In the genomic region with DNA sequence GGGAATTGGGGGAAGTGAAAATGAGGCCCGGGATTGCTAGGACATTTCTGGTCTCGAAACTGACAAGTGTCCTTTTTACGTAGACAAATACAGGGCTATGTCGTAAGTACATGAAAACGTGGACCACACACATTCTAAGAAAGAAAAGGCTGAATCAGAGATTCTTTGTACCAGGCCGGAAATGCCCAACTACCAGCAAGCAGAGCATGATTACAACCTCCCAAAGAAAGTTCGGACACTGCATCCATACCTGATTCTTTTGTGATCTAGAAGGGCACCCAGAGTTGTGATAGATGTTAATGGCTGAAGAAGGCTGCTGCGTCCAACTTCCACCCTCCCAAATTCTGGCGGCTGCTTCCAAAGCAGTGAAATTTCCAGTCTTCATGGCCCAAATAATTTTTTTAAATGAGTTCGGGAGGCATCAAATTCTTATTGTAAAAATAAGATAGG, we compare ENCODE assay signal across 8 cellular contexts. TPM values are rescaled to one million over a fixed set of nuclear protein-coding genes. Genes with fewer than 3 reads are reported as not detected.
DNase-seq lines count a peak whose midpoint lies in the region; ATAC-seq and TF ChIP-seq lines count a peak whose summit lies in the region.

No MANE protein-coding gene starts in this region.

- no peak for TF ChIP-seq CTCF in adrenal gland (IDR thresholded peaks at IDR 0.05)
- no peak for TF ChIP-seq CTCF in stomach (IDR thresholded peaks at IDR 0.05)

- peaks cover 51% of the 10 kb centered on the region for H3K4me1 Mint-ChIP-seq in activated naive CD4-positive, alpha-beta T cell treated with anti-CD3 and anti-CD28 coated beads, Interleukin-2, amount 10 ng/mL, durations not matched to agents 7 days and 5 days

- no peaks in the 10 kb centered on the region for H3K9me3 Mint-ChIP-seq in activated naive CD4-positive, alpha-beta T cell treated with anti-CD3 and anti-CD28 coated beads, Interleukin-2, amount 10 ng/mL, durations not matched to agents 7 days and 5 days

- CTCF ChIA-PET in activated naive CD4-positive, alpha-beta T cell treated with anti-CD3 and anti-CD28 coated beads, Interleukin-2, amount 10 ng/mL, durations not matched to agents 7 days and 5 days (lab: Charles Lee), result interaction anchor here (1.0 to 1.1 kb wide), 2 partner anchors 63 to 168 kb away, joined by 3 read pairs; no protein-coding TSS in a partner anchor

- H3K27ac Mint-ChIP-seq in activated naive CD4-positive, alpha-beta T cell treated with anti-CD3 and anti-CD28 coated beads, Interleukin-2, amount 10 ng/mL, durations not matched to agents 7 days and 5 days, result peak overlapping the region; percentile 97

- intact Hi-C loops in adrenal gland (cut with DNase I) (no loop called here), stomach (cut with DNase I; ENCODE audit: low total_unique reads) (no loop called here)

- TF ChIP-seq POLR2A in adrenal gland (IDR thresholded peaks at IDR 0.05) (peak in 1 of 2 donors; percentile 29), stomach (IDR thresholded peaks at IDR 0.05) (no peak)

- H3K4me1 ChIP-seq in adrenal gland (replicated peaks in 1 of 2), result peaks cover 11 to 25% of the 10 kb centered on the region in 2 donors
- peaks cover 0 to 44% (median 20%) of the 10 kb centered on the region in 4 donors for H3K4me1 ChIP-seq in stomach

- no peak for ATAC-seq in HG03159 (IDR thresholded peaks at IDR 0.05; ENCODE audit: unreplicated experiment)

- peaks cover 21% of the 10 kb centered on the region for H3K36me3 Mint-ChIP-seq in activated naive CD4-positive, alpha-beta T cell treated with anti-CD3 and anti-CD28 coated beads, Interleukin-2, amount 10 ng/mL, durations not matched to agents 7 days and 5 days

- peak overlapping the region; percentile 99 for H3K4me3 Mint-ChIP-seq in activated naive CD4-positive, alpha-beta T cell treated with anti-CD3 and anti-CD28 coated beads, Interleukin-2, amount 10 ng/mL, durations not matched to agents 7 days and 5 days

- H3K4me3 ChIP-seq in adrenal gland (peak overlapping the region in 2 of 4 donors; percentile 73 to 99), stomach (peak overlapping the region; percentile 82 to 96 (median 89))

- H3K27ac ChIP-seq in adrenal gland, result peak overlapping the region; percentile 59 to 95 (median 91)
- peak overlapping the region; percentile 71 to 97 (median 95) for H3K27ac ChIP-seq in stomach

- H3K9me3 ChIP-seq in adrenal gland (replicated peaks in 1 of 3), result no peaks in the 10 kb centered on the region
- H3K9me3 ChIP-seq in stomach, result no peaks in the 10 kb centered on the region

- H3K27me3 ChIP-seq in adrenal gland (no peaks in the 10 kb centered on the region), stomach (peaks cover 0 to 11% (median 0%) of the 10 kb centered on the region in 3 donors)

- H3K36me3 ChIP-seq in adrenal gland (replicated peaks in 1 of 2) (no peaks in the 10 kb centered on the region), stomach (no peaks in the 10 kb centered on the region)

- peaks cover 20% of the 10 kb centered on the region for H3K27me3 Mint-ChIP-seq in activated naive CD4-positive, alpha-beta T cell treated with anti-CD3 and anti-CD28 coated beads, Interleukin-2, amount 10 ng/mL, durations not matched to agents 7 days and 5 days

- 9 to 20% (median 11%) methylated on average over 9 to 10 of the region's 10 CpGs for WGBS in adrenal gland, 4 donors
- 16 to 29% (median 20%) methylated on average over 10 of the region's 10 CpGs for WGBS in stomach, 5 donors

- no peak for TF ChIP-seq EP300 in stomach (IDR thresholded peaks at IDR 0.05)

- no peak for DNase-seq in activated naive CD4-positive, alpha-beta T cell treated with anti-CD3 and anti-CD28 coated beads, Interleukin-2, amount 10 ng/mL, durations not matched to agents 7 days and 5 days
- DNase-seq in activated naive CD4-positive, alpha-beta T cell treated with Interleukin-2 at 50 U/mL for 16 hours, result no peak
- DNase-seq in adrenal gland (peak in 4 of 7 donors; percentile 11 to 25 (median 22)), iris pigment epithelial cell (ENCODE audit: low read depth) (peak; percentile 82), stomach (no peak), NCI-H146 (lab: John Stamatoyannopoulos, UW) (no peak), NCI-H345 (lab: John Stamatoyannopoulos, UW) (no peak)

RNA-seq across cellular contexts. Expression of gene RBMS1, which starts 1.7 kb away (rescaled TPM):
- 10 to 100 TPM; 24.2 to 62.1 (median 45.2) TPM for total RNA-seq in adrenal gland
- polyA plus RNA-seq in adrenal gland, result 10 to 100 TPM; 26.4 to 54.7 (median 29.9) TPM
- total RNA-seq in stomach, result 100 to 1,000 TPM in 1 of 5 donors, 10 to 100 TPM in 3, 1 to 10 TPM in 1; 4.3 to 134 (median 32.7) TPM
- polyA plus RNA-seq in stomach, result 10 to 100 TPM; 15.6 to 27.5 (median 24.7) TPM

Comparison
In these comparisons a context has a peak if more than half of its experiments do, and no peak if none do; other contexts are left out.
1. DNase-seq: peak in adrenal gland (4 of 7) and iris pigment epithelial cell (single experiment); none in activated naive CD4-positive, alpha-beta T cell treated with anti-CD3 and anti-CD28 coated beads, Interleukin-2, amount 10 ng/mL, durations not matched to agents 7 days and 5 days (single experiment), activated naive CD4-positive, alpha-beta T cell treated with Interleukin-2 at 50 U/mL for 16 hours (single experiment), stomach (single experiment), NCI-H146 (single experiment) and NCI-H345 (single experiment).